In genomic region chr9:18994263-18994916, GRCh38 we compare ENCODE assay signal across 1 cellular context.
A peak's percentile ranks its signal among the peaks of the same experiment; 100 is the strongest.
TF ChIP-seq lines count a peak whose summit lies in the region.

No MANE protein-coding gene starts in this region.

TF ChIP-seq in HEK293, 187 proteins besides CTCF, POLR2A, EP300 and RAD21 (continued from another document):
- peak; percentile 67; the same call in 1 of the 2 replicates for TF ChIP-seq ZNF843 (tag by site-specific recombination; IDR thresholded peaks at IDR 0.05)
- peak; percentile 72 for TF ChIP-seq PRDM4 (tag by site-specific recombination; IDR thresholded peaks at IDR 0.05)
- no peak for TF ChIP-seq PRDM2 (tag by site-specific recombination; IDR thresholded peaks at IDR 0.05; ENCODE audit: borderline replicate concordance)
- peak; percentile 35; the same call in 1 of the 2 replicates for TF ChIP-seq PRDM10 (tag by site-specific recombination; IDR thresholded peaks at IDR 0.05)
- TF ChIP-seq ZNF391 (tag by site-specific recombination; IDR thresholded peaks at IDR 0.05; ENCODE audit: borderline replicate concordance, low read depth): no peak
- peak; percentile 78 for TF ChIP-seq KLF10 (tag by site-specific recombination; IDR thresholded peaks at IDR 0.05)
- no peak for TF ChIP-seq ZBTB21 (tag by site-specific recombination; IDR thresholded peaks at IDR 0.05)
- no peak for TF ChIP-seq ZNF529 (tag by site-specific recombination; IDR thresholded peaks at IDR 0.05; ENCODE audit: insufficient replicate concordance)
- 0 out of 2 replicates have a peak, but pooled peaks have one; percentile 39 for TF ChIP-seq ZSCAN30 (tag by site-specific recombination; IDR thresholded peaks at IDR 0.05)
- TF ChIP-seq ZNF423 (tag by site-specific recombination; IDR thresholded peaks at IDR 0.05): 0 out of 2 replicates have a peak, but pooled peaks have one; percentile 70
- peak; percentile 38; the same call in 1 of the 2 replicates for TF ChIP-seq OSR2 (tag by site-specific recombination; IDR thresholded peaks at IDR 0.05)
- peak; percentile 87 for TF ChIP-seq ZNF341 (tag by site-specific recombination; IDR thresholded peaks at IDR 0.05; ENCODE audit: low read depth)
- peak; percentile 91 for TF ChIP-seq FEZF1 (tag by site-specific recombination; IDR thresholded peaks at IDR 0.05)
